ENCODE assay signal across 9 cellular contexts in genomic region chr19:55259540-55260210, GRCh38. TPM values are rescaled to one million over a fixed set of nuclear protein-coding genes. Genes with fewer than 3 reads are reported as not detected.
DNase-seq lines count a peak whose midpoint lies in the region; ATAC-seq, FAIRE-seq and TF ChIP-seq lines count a peak whose summit lies in the region.
"Had no signal": no experiment of that assay in that cellular context is flagged by ENCODE, and none has a peak within 500 bp of the region (broad histone marks: within the 10 kb centered on the region; RNA-seq: fewer than 3 reads in every experiment).

No MANE protein-coding gene starts in this region.

- 55% methylated on average over 29 of the region's 29 CpGs for WGBS in liver

- peak overlapping the region; percentile 96 for H2AFZ ChIP-seq in astrocyte (ENCODE audit: low read depth, low read length)

- H3K36me3 ChIP-seq in cardiac muscle cell (no peaks in the 10 kb centered on the region), astrocyte (ENCODE audit: insufficient read depth, low read length) (no peaks in the 10 kb centered on the region), liver (ENCODE audit: control insufficient read depth in 4 of 4, insufficient read depth in 3 of 4, low read depth in 1 of 4, low read length in 3 of 4) (peaks cover 0 to 3% (median 0%) of the 10 kb centered on the region in 4 donors), upper lobe of right lung (no peaks in the 10 kb centered on the region)

- H3K9ac ChIP-seq in astrocyte (ENCODE audit: low read length): peak overlapping the region; percentile 91
- peak overlapping the region; percentile 55 to 87 for H3K9ac ChIP-seq in liver (ENCODE audit: low read depth in 1 of 2, low read length in 2 of 2)

- H3K4me1 ChIP-seq in cardiac muscle cell (ENCODE audit: low read depth) (peaks cover 15% of the 10 kb centered on the region), astrocyte (ENCODE audit: insufficient read depth, low read length) (peaks cover 31% of the 10 kb centered on the region), liver (ENCODE audit: control insufficient read depth in 4 of 4, insufficient read depth in 4 of 4, low read length in 3 of 4) (peaks cover 2 to 38% (median 30%) of the 10 kb centered on the region in 4 donors), upper lobe of right lung (peaks cover 28% of the 10 kb centered on the region)

- peak overlapping the region; percentile 90 for H3K4me3 Mint-ChIP-seq in astrocyte (ENCODE audit: unreplicated experiment)

- H3K4me1 Mint-ChIP-seq in astrocyte (ENCODE audit: low read depth, unreplicated experiment): peaks cover 23% of the 10 kb centered on the region

- DNase-seq in cardiac muscle cell (ENCODE audit: low read depth in 1 of 2, low spot score in 1 of 2) (no peak), Right ventricle myocardium inferior (ENCODE audit: missing footprints) (no peak), astrocyte (ENCODE audit: low read depth) (no peak), upper lobe of right lung (no peak)

- H3K27ac Mint-ChIP-seq in astrocyte (ENCODE audit: unreplicated experiment): peak overlapping the region; percentile 96

- no peak for ATAC-seq in Right ventricle myocardium inferior
- ATAC-seq in upper lobe of right lung: no peak
- ATAC-seq in GM18511 (IDR thresholded peaks at IDR 0.05; ENCODE audit: unreplicated experiment): no peak
- ATAC-seq in GM21423 (IDR thresholded peaks at IDR 0.05; ENCODE audit: unreplicated experiment): no peak
- no peak for ATAC-seq in HG02759 (IDR thresholded peaks at IDR 0.05; ENCODE audit: unreplicated experiment)

- H3K27ac ChIP-seq in cardiac muscle cell (peak overlapping the region; percentile 86), astrocyte (ENCODE audit: low read depth, low read length) (peak overlapping the region; percentile 91), liver (ENCODE audit: low read depth in 1 of 2, low read length in 2 of 2) (peak overlapping the region; percentile 71 to 84), upper lobe of right lung (peak overlapping the region; percentile 92)

- intact Hi-C loops in Right ventricle myocardium inferior (cut with DNase I) (loop anchor here (1.0 kb wide), 1 partner anchor 21 kb away; the partner anchor contains the start of gene HSPBP1), upper lobe of right lung (cut with DNase I) (no loop called here)

- peak overlapping the region; percentile 100 for H3K4me2 ChIP-seq in astrocyte (ENCODE audit: low read length)

- no peaks in the 10 kb centered on the region for H3K9me3 Mint-ChIP-seq in astrocyte (ENCODE audit: unreplicated experiment)

- H3K36me3 Mint-ChIP-seq in astrocyte (ENCODE audit: low read depth, unreplicated experiment): peaks cover 5% of the 10 kb centered on the region

- H3K27me3 ChIP-seq in cardiac muscle cell (no peaks in the 10 kb centered on the region), astrocyte (ENCODE audit: insufficient read depth, low read length) (no peaks in the 10 kb centered on the region), liver (ENCODE audit: control insufficient read depth in 4 of 4, insufficient read depth in 4 of 4, low read length in 3 of 4) (no peaks in the 10 kb centered on the region), upper lobe of right lung (no peaks in the 10 kb centered on the region)

- H3K9me3 ChIP-seq in cardiac muscle cell (ENCODE audit: low read depth) (no peaks in the 10 kb centered on the region), astrocyte (ENCODE audit: insufficient read depth, low read depth, low read length) (no peaks in the 10 kb centered on the region), liver (ENCODE audit: control insufficient read depth in 4 of 4, low read length in 3 of 4) (no peaks in the 10 kb centered on the region), upper lobe of right lung (no peaks in the 10 kb centered on the region)

- no peak for TF ChIP-seq CTCF in cardiac muscle cell (IDR thresholded peaks at IDR 0.05; ENCODE audit: low read depth, low read length)
- TF ChIP-seq CTCF in astrocyte (IDR thresholded peaks at IDR 0.05; ENCODE audit: insufficient read depth, low read depth, low read length): no peak
- no peak for TF ChIP-seq CTCF in liver (IDR thresholded peaks at IDR 0.05; ENCODE audit: low read depth, low read length, missing input control)
- TF ChIP-seq CTCF in upper lobe of right lung (IDR thresholded peaks at IDR 0.05): no peak

- H4K20me1 ChIP-seq in astrocyte (ENCODE audit: insufficient read depth, low read length): peaks cover 35% of the 10 kb centered on the region

- H3K4me3 ChIP-seq in cardiac muscle cell (peak overlapping the region; percentile 85), astrocyte (ENCODE audit: insufficient read depth, low read depth, low read length) (peak overlapping the region; percentile 54), liver (ENCODE audit: low read depth in 1 of 3, low read length in 3 of 3) (peak overlapping the region; percentile 53 to 91 (median 67)), upper lobe of right lung (peak overlapping the region; percentile 86)

- peaks cover 41% of the 10 kb centered on the region for H3K79me2 ChIP-seq in astrocyte (ENCODE audit: insufficient read depth, low read length)

- no peak for FAIRE-seq in astrocyte (lab: Jason Lieb, UNC)
- FAIRE-seq: colon had no signal

- no peaks in the 10 kb centered on the region for H3K27me3 Mint-ChIP-seq in astrocyte (ENCODE audit: low read depth, unreplicated experiment)

- no peak for TF ChIP-seq RAD21 in liver (IDR thresholded peaks at IDR 0.05)

TF ChIP-seq in liver, 16 proteins besides CTCF, POLR2A, EP300 and RAD21:
- TF ChIP-seq NR2F2 (IDR thresholded peaks at IDR 0.05) (no peak), FOXA2 (IDR thresholded peaks at IDR 0.05) (peak; percentile 4)

RNA-seq across cellular contexts. Expression of gene PPP6R1, which starts 0.9 kb away (rescaled TPM):
- total RNA-seq in cardiac muscle cell: 87.9 and 91.7 TPM in 2 replicates
- polyA plus RNA-seq in cardiac muscle cell: 98.7 and 101 TPM in 2 replicates
- 39.5 TPM for total RNA-seq in Right ventricle myocardium inferior
- 73.8 and 75.2 TPM in 2 replicates for total RNA-seq in astrocyte
- total RNA-seq in liver: 10 to 100 TPM; 24.6 to 40.1 TPM
- polyA plus RNA-seq in liver: 10 to 100 TPM in 1 of 2 donors, 1 to 10 TPM in 1; 5.5 to 20.4 TPM
- 61.0 TPM for total RNA-seq in upper lobe of right lung

RNA-seq across cellular contexts. Expression of gene HSPBP1, which starts 20.2 kb away (rescaled TPM):
- total RNA-seq in cardiac muscle cell (47.2 and 77.7 TPM in 2 replicates), Right ventricle myocardium inferior (30.2 TPM), astrocyte (34.8 and 39.8 TPM in 2 replicates), liver (10 to 100 TPM in 1 of 2 donors, 1 to 10 TPM in 1; 9.4 to 11.6 TPM), upper lobe of right lung (19.7 TPM)
- polyA plus RNA-seq in cardiac muscle cell (68.9 and 123 TPM in 2 replicates), liver (10 to 100 TPM; 15.3 to 31.6 TPM)

RNA-seq across cellular contexts. Expression of gene BRSK1, which starts 24.1 kb away (rescaled TPM):
- total RNA-seq in cardiac muscle cell: 34.4 and 34.7 TPM in 2 replicates
- polyA plus RNA-seq in cardiac muscle cell: 3.5 and 5.6 TPM in 2 replicates
- total RNA-seq in Right ventricle myocardium inferior: 2.4 TPM
- 17.6 and 18.8 TPM in 2 replicates for total RNA-seq in astrocyte
- total RNA-seq in liver: under 1 TPM; 0.42 to 0.65 TPM
- polyA plus RNA-seq in liver: under 1 TPM in 1 of 2 donors, not detected in 1; 0.10 TPM
- 1.3 TPM for total RNA-seq in upper lobe of right lung

RNA-seq across cellular contexts. Expression of gene TMEM86B, which starts 31.1 kb away (rescaled TPM):
- total RNA-seq in cardiac muscle cell: 4.2 and 4.7 TPM in 2 replicates
- 2.6 and 5.3 TPM in 2 replicates for polyA plus RNA-seq in cardiac muscle cell
- 1.6 TPM for total RNA-seq in Right ventricle myocardium inferior
- total RNA-seq in astrocyte: 2.7 and 3.9 TPM in 2 replicates
- total RNA-seq in liver: 10 to 100 TPM in 1 of 2 donors, 1 to 10 TPM in 1; 4.8 to 13.7 TPM
- 10 to 100 TPM; 19.4 to 20.1 TPM for polyA plus RNA-seq in liver
- total RNA-seq in upper lobe of right lung: 4.3 TPM

RNA-seq across cellular contexts. Expression of gene PTPRH, which starts 50.4 kb away (rescaled TPM):
- total RNA-seq in cardiac muscle cell (3.0 and 6.9 TPM in 2 replicates), Right ventricle myocardium inferior (0.87 TPM), astrocyte (0.99 and 1.0 TPM in 2 replicates), liver (10 to 100 TPM in 1 of 2 donors, 1 to 10 TPM in 1; 3.1 to 18.5 TPM), upper lobe of right lung (not detected)
- polyA plus RNA-seq in cardiac muscle cell (2.3 TPM in 2 replicates), liver (10 to 100 TPM in 1 of 2 donors, 1 to 10 TPM in 1; 4.3 to 20.4 TPM)
